In genomic region chr2:68943581-68944568, GRCh38 we compare ENCODE assay signal across 8 cellular contexts. TPM values are rescaled to one million over a fixed set of nuclear protein-coding genes. Genes with fewer than 3 reads are reported as not detected.
DNase-seq lines count a peak whose midpoint lies in the region; ATAC-seq and TF ChIP-seq lines count a peak whose summit lies in the region.

No MANE protein-coding gene starts in this region.

- H3K27me3 ChIP-seq in CD8-positive, alpha-beta memory T cell (ENCODE audit: insufficient read depth, low read length, poor library complexity, severe bottlenecking) = peaks cover 12% of the 10 kb centered on the region
- H3K27me3 ChIP-seq in WERI-Rb-1 (ENCODE audit: insufficient read depth, low read depth, severe bottlenecking) = peaks cover 6% of the 10 kb centered on the region

- H3K4me3 ChIP-seq in CD8-positive, alpha-beta memory T cell (ENCODE audit: low read length) = no peak overlapping the region
- H3K4me3 ChIP-seq in HEK293 (ENCODE audit: low read depth, low read length) = no peak overlapping the region
- H3K4me3 ChIP-seq in WERI-Rb-1 (ENCODE audit: low read depth, low read length) = peak overlapping the region; percentile 37

- no peak for ATAC-seq in GM18873 (IDR thresholded peaks at IDR 0.05; ENCODE audit: low FRiP score, unreplicated experiment)

- H3K36me3 ChIP-seq in CD8-positive, alpha-beta memory T cell (ENCODE audit: insufficient read depth, low read length) = no peaks in the 10 kb centered on the region
- H3K36me3 ChIP-seq in HEK293 (ENCODE audit: control insufficient read depth in 2 of 2, insufficient read depth in 1 of 2, low read length in 2 of 2) (no peaks in the 10 kb centered on the region), WERI-Rb-1 (no peaks in the 10 kb centered on the region)

- CTCF ChIA-PET in CD8-positive, alpha-beta memory T cell (lab: Charles Lee) = interaction anchor here (0.8 to 2.2 kb wide), 14 partner anchors 9 to 380 kb away, joined by 3 to 21 read pairs (median 3); partner anchors contain the start of gene GKN2
- CTCF ChIA-PET in HEK293 (lab: Yijun Ruan, JAX) = interaction anchor here (0.6 to 3.3 kb wide), 35 partner anchors 9 to 1701 kb away, joined by 3 to 29 read pairs (median 4); partner anchors contain the start of genes ANTXR1 and GKN2

- H3K4me3 Mint-ChIP-seq in CD8-positive, alpha-beta memory T cell = no peak overlapping the region

- DNase-seq in CD8-positive, alpha-beta memory T cell = peak; percentile 24 to 59 (median 37)
- DNase-seq in NCI-H2227 (lab: John Stamatoyannopoulos, UW; ENCODE audit: unreplicated experiment) (peak; percentile 82), WERI-Rb-1 (peak; percentile 76), caudate nucleus (lab: John Stamatoyannopoulos, UW) (peak in 34 of 61 donors; percentile 3 to 60 (median 22)), iris pigment epithelial cell (ENCODE audit: low read depth) (peak; percentile 45)
- peak; percentile 2 to 37 for DNase-seq in stimulated activated CD4-positive, alpha-beta T cell treated with anti-CD3 and anti-CD28 coated beads, Interleukin-1b, Interleukin-23, amount 100 ng/mL, for 1 hour (ENCODE audit: low read depth in 2 of 2)

- peaks cover 0 to 5% (median 0%) of the 10 kb centered on the region in 5 donors for H3K9me3 Mint-ChIP-seq in CD8-positive, alpha-beta memory T cell

- no peak overlapping the region for H3K27ac ChIP-seq in CD8-positive, alpha-beta memory T cell (ENCODE audit: low read depth, low read length)
- no peak overlapping the region for H3K27ac ChIP-seq in HEK293 (ENCODE audit: extremely low read depth, low read depth, low read length)
- H3K27ac ChIP-seq in WERI-Rb-1 = peak overlapping the region; percentile 54
- H3K27ac ChIP-seq in caudate nucleus (ENCODE audit: low read depth, low read length) = no peak overlapping the region

- peak overlapping the region in 1 of 8 donors; percentile 33 for H3K27ac Mint-ChIP-seq in CD8-positive, alpha-beta memory T cell

- peaks cover 0 to 4% (median 4%) of the 10 kb centered on the region in 3 donors for H3K4me1 Mint-ChIP-seq in CD8-positive, alpha-beta memory T cell

- TF ChIP-seq CTCF in HEK293 (tag by site-specific recombination; IDR thresholded peaks at IDR 0.05) = peak; percentile 62
- TF ChIP-seq CTCF in WERI-Rb-1 (IDR thresholded peaks at IDR 0.05; ENCODE audit: low read depth, low read length) = peak; percentile 82

- H3K27me3 Mint-ChIP-seq in CD8-positive, alpha-beta memory T cell = peaks cover 33 to 61% of the 10 kb centered on the region in 2 donors

- no peaks in the 10 kb centered on the region for H3K4me1 ChIP-seq in CD8-positive, alpha-beta memory T cell (ENCODE audit: insufficient read depth, low read length)
- no peaks in the 10 kb centered on the region for H3K4me1 ChIP-seq in HEK293 (ENCODE audit: control insufficient read depth, insufficient read depth, low read length)

- peaks cover 0 to under 1% (median 0%) of the 10 kb centered on the region in 3 donors for H3K36me3 Mint-ChIP-seq in CD8-positive, alpha-beta memory T cell

- POLR2A ChIA-PET in CD8-positive, alpha-beta memory T cell (lab: Charles Lee) = no interaction called here
- POLR2A ChIA-PET in HEK293 (lab: Yijun Ruan, JAX) = interaction anchor here (0.7 to 0.8 kb wide), 3 partner anchors 9 to 97 kb away, joined by 3 read pairs; partner anchors contain the start of gene ANTXR1

- H3K9me3 ChIP-seq in CD8-positive, alpha-beta memory T cell (ENCODE audit: low read length) = no peaks in the 10 kb centered on the region
- H3K9me3 ChIP-seq in HEK293 (ENCODE audit: control insufficient read depth, insufficient read depth, low read depth, low read length) = no peaks in the 10 kb centered on the region
- H3K9me3 ChIP-seq in WERI-Rb-1 (ENCODE audit: severe bottlenecking) = peaks cover 8% of the 10 kb centered on the region

TF ChIP-seq in HEK293, 187 proteins besides CTCF, POLR2A, EP300 and RAD21 (continues in another document):
- TF ChIP-seq ZNF654 (tag by site-specific recombination; IDR thresholded peaks at IDR 0.05; ENCODE audit: low read depth) (peak; percentile 87), REST (tag by site-specific recombination; IDR thresholded peaks at IDR 0.05) (no peak), ZBTB11 (tag by site-specific recombination; conservative IDR thresholded peaks at IDR 0.05; ENCODE audit: low read depth) (no peak)

RNA-seq across cellular contexts. Expression of gene GKN2, which starts 8.8 kb away (rescaled TPM):
- total RNA-seq in CD8-positive, alpha-beta memory T cell = not detected
- polyA plus RNA-seq in CD8-positive, alpha-beta memory T cell = not detected

RNA-seq across cellular contexts. Expression of gene GKN1, which starts 30.6 kb away (rescaled TPM):
- not detected for total RNA-seq in CD8-positive, alpha-beta memory T cell
- not detected for polyA plus RNA-seq in CD8-positive, alpha-beta memory T cell

Comparison
In these comparisons a context has a peak if more than half of its experiments do, and no peak if none do; other contexts are left out.
1. DNase-seq: peak in every context shown above with its lines; median percentile 82 in NCI-H2227; 76 in WERI-Rb-1; 45 in iris pigment epithelial cell; 37 in CD8-positive, alpha-beta memory T cell; 22 in caudate nucleus; 20 in stimulated activated CD4-positive, alpha-beta T cell treated with anti-CD3 and anti-CD28 coated beads, Interleukin-1b, Interleukin-23, amount 100 ng/mL, for 1 hour.